Comparison of ENCODE assay signal across 19 cellular contexts in the genomic region with DNA sequence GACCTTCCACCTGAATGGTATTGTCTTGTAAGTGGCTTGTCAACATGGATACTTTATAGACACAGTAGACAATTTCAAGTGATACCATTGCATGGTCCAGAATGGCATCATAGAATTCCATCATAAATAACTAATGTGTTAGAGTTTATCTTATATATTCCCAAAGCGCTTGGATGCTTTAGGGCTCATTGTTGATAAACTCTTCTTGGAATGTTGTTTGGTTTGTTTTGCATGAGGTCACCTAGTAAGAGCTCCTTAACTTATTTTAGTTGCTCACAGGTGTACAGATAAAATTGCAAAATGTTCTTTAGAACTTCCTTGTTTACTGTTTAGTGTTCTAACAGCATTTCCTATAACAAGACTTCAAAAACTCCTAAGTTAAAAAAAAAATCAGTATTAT. TPM values are rescaled to one million over a fixed set of nuclear protein-coding genes. Genes with fewer than 3 reads are reported as not detected.
A peak's percentile ranks its signal among the peaks of the same experiment; 100 is the strongest.
DNase-seq lines count a peak whose midpoint lies in the region; ATAC-seq and TF ChIP-seq lines count a peak whose summit lies in the region.
"Had no signal": no experiment of that assay in that cellular context is flagged by ENCODE, and none has a peak within 500 bp of the region (broad histone marks: within the 10 kb centered on the region; RNA-seq: fewer than 3 reads in every experiment).

No MANE protein-coding gene starts in this region.

- intact Hi-C loops in PC-3 (cut with micrococcal nuclease): no loop called here

- TF ChIP-seq CTCF in PC-3 (conservative IDR thresholded peaks at IDR 0.05; ENCODE audit: low read depth, low read length) (no peak), epithelial cell of esophagus (IDR thresholded peaks at IDR 0.05; ENCODE audit: insufficient read depth, low read depth, low read length, missing control alignments) (no peak)

- ATAC-seq in PC-3 (no peak), HG03565 (IDR thresholded peaks at IDR 0.05; ENCODE audit: unreplicated experiment) (no peak), HG02981 (IDR thresholded peaks at IDR 0.05; ENCODE audit: unreplicated experiment) (no peak)
- ATAC-seq: CD8-positive, alpha-beta T cell; GM12878; GM23338; HCT116 had no signal

- H3K4me2 ChIP-seq in PC-3 (ENCODE audit: low read length): no peak overlapping the region
- H3K4me2 ChIP-seq: BLaER1, GM23338 had no signal

- POLR2A ChIA-PET in PC-3 (lab: Charles Lee; ENCODE audit: unreplicated experiment): interaction anchor here (0.6 kb wide), 1 partner anchor 916 kb away, joined by 3 read pairs; no protein-coding TSS in a partner anchor

- H3K36me3 ChIP-seq in PC-3 (ENCODE audit: low read depth, low read length): no peaks in the 10 kb centered on the region

- no peak overlapping the region for H3K9ac ChIP-seq in PC-3 (ENCODE audit: low read length)
- H3K9ac ChIP-seq: BLaER1 had no signal

- no peak overlapping the region for H3K4me3 ChIP-seq in PC-3 (ENCODE audit: low read length)
- H3K4me3 ChIP-seq in epithelial cell of esophagus (ENCODE audit: low read length): no peak overlapping the region
- H3K4me3 ChIP-seq: BLaER1, GM12878, GM23338 had no signal

- peaks cover 17% of the 10 kb centered on the region for H3K4me1 ChIP-seq in PC-3 (ENCODE audit: insufficient read depth, low read length)
- H3K4me1 ChIP-seq: BLaER1, Caco-2 had no signal

- no peaks in the 10 kb centered on the region for H3F3A ChIP-seq in PC-3 (ENCODE audit: low read length, unreplicated experiment)

- no peaks in the 10 kb centered on the region for H3K79me2 ChIP-seq in PC-3 (ENCODE audit: low read length)

- H3K27ac ChIP-seq in PC-3 (ENCODE audit: low read length): no peak overlapping the region
- H3K27ac ChIP-seq: BLaER1, C4-2B had no signal

- no peaks in the 10 kb centered on the region for H3K27me3 ChIP-seq in PC-3 (ENCODE audit: low read length)
- H3K27me3 ChIP-seq: BLaER1 had no signal

- H3K9me3 ChIP-seq in PC-3 (ENCODE audit: low read length): no peaks in the 10 kb centered on the region
- H3K9me3 ChIP-seq: BLaER1, Caco-2 had no signal

- CTCF ChIA-PET in PC-3 (lab: Charles Lee): no interaction called here

- no peaks in the 10 kb centered on the region for H4K20me1 ChIP-seq in PC-3 (ENCODE audit: low read length)
- H4K20me1 ChIP-seq: BLaER1 had no signal

- BruUV-seq in PC-3 (replicated peaks; lab: Mats Ljungman, UMichigan): no TSS peak

- H2AFZ ChIP-seq in PC-3 (ENCODE audit: low read length): no peak overlapping the region
- H2AFZ ChIP-seq: GM23338 had no signal

- peak; percentile 14 for DNase-seq in PC-3
- DNase-seq in epithelial cell of esophagus (ENCODE audit: low read depth): peak; percentile 80
- peak; percentile 9 for DNase-seq in renal cortical epithelial cell (ENCODE audit: low read depth)
- no peak for DNase-seq in NCI-H1105 (lab: John Stamatoyannopoulos, UW)
- DNase-seq: Caco-2; CD4-positive, CD25-positive, alpha-beta regulatory T cell; CD8-positive, alpha-beta T cell; DMS 273 treated with DMSO at 0.1 percent for 48 hours; DMS79; EL; GDM1; H9 had no signal

- H3K9me2 ChIP-seq in PC-3 (replicated peaks; ENCODE audit: low read length): no peaks in the 10 kb centered on the region

RNA-seq across cellular contexts. Expression of gene SRI, which starts 36.8 kb away (rescaled TPM):
- total RNA-seq in PC-3 (2014; rRNA removed) (94.0 and 151 TPM in 2 replicates), renal cortical epithelial cell (152 and 161 TPM in 2 replicates)
